9 cellular contexts compared by ENCODE assay signal in genomic region chr4:134201216-134202098, GRCh38. TPM values are rescaled to one million over a fixed set of nuclear protein-coding genes. Genes with fewer than 3 reads are reported as not detected.
DNase-seq lines count a peak whose midpoint lies in the region; ATAC-seq, FAIRE-seq and TF ChIP-seq lines count a peak whose summit lies in the region.
"Had no signal": no experiment of that assay in that cellular context is flagged by ENCODE, and none has a peak within 500 bp of the region (broad histone marks: within the 10 kb centered on the region; RNA-seq: fewer than 3 reads in every experiment).

TSS of gene PABPC4L (minus strand) at chr4:134201789. CDS start at chr4:134201019, 770 bp downstream.

- peak within 1 kb of the TSS; percentile 92 for H3K27ac Mint-ChIP-seq in mesothelial cell of epicardium

- H3K9me3 ChIP-seq in A549 = no peaks in the 10 kb centered on the region

- H3K27me3 Mint-ChIP-seq in mesothelial cell of epicardium (ENCODE audit: low read depth) = no peaks in the 10 kb centered on the region

- no peaks in the 10 kb centered on the region for H3K4me1 ChIP-seq in A549

- TF ChIP-seq EP300 in A549 (IDR thresholded peaks at IDR 0.05) = no peak

- CTCF ChIA-PET in A549 (lab: Yijun Ruan, JAX) = no interaction called here

- no peak for FAIRE-seq in A549 (lab: Jason Lieb, UNC)
- FAIRE-seq: TTC549 had no signal

- peaks cover 9% of the 10 kb centered on the region for H3K36me3 Mint-ChIP-seq in mesothelial cell of epicardium

- peak within 1 kb of the TSS; percentile 47 for H3K4me3 ChIP-seq in A549

- POLR2A ChIA-PET in A549 (lab: Yijun Ruan, JAX) = no interaction called here

- H3K27ac ChIP-seq in A549 = peak within 1 kb of the TSS; percentile 34 to 88

- peaks cover 33% of the 10 kb centered on the region for H3K4me1 Mint-ChIP-seq in mesothelial cell of epicardium

- TF ChIP-seq CTCF in A549 (IDR thresholded peaks at IDR 0.05) = no peak
- TF ChIP-seq CTCF in mesothelial cell of epicardium (IDR thresholded peaks at IDR 0.05; ENCODE audit: unreplicated experiment) = no peak

- H3K4me2 ChIP-seq in A549 = peak within 1 kb of the TSS; percentile 71

- DNase-seq in A549 (ENCODE audit: low read depth in 1 of 2, low spot score in 1 of 2) = peak; percentile 8 to 19
- peak; percentile 24 for DNase-seq in NCI-H146 treated with DMSO at 0.1 percent for 48 hours (lab: John Stamatoyannopoulos, UW; ENCODE audit: unreplicated experiment)
- peak; percentile 67 for DNase-seq in ecto neural progenitor cell (ENCODE audit: low spot score)
- peak; percentile 25 to 61 for DNase-seq in mesothelial cell of epicardium (ENCODE audit: low spot score in 2 of 2, unreplicated experiment in 2 of 2)
- DNase-seq in NAMALWA (ENCODE audit: low spot score) = no peak
- DNase-seq in CD1c-positive myeloid dendritic cell (ENCODE audit: extremely low spot score) = no peak

- no peak for TF ChIP-seq POLR2A in A549 (IDR thresholded peaks at IDR 0.05; ENCODE audit: low read length)

- H3K4me3 Mint-ChIP-seq in mesothelial cell of epicardium = peak within 1 kb of the TSS; percentile 72

- TF ChIP-seq RAD21 in A549 (conservative IDR thresholded peaks at IDR 0.05 in 1 of 2, IDR thresholded peaks at IDR 0.05 in 1 of 2) = no peak

- WGBS in A549 (ENCODE audit: missing lambda C conversion rate) = 19% methylated on average over 27 of the region's 65 CpGs

- peak; percentile 71 to 86; a peak in 5 of 6 replicates for ATAC-seq in A549
- no peak for ATAC-seq in GM18909 (IDR thresholded peaks at IDR 0.05; ENCODE audit: poor library complexity, unreplicated experiment)
- ATAC-seq in GM21529 (IDR thresholded peaks at IDR 0.05; ENCODE audit: unreplicated experiment) = no peak

- peaks cover 3% of the 10 kb centered on the region for H3K9me3 Mint-ChIP-seq in mesothelial cell of epicardium

TF ChIP-seq in A549, 52 proteins besides CTCF, POLR2A, EP300 and RAD21:
- TF ChIP-seq RCOR1 (IDR thresholded peaks at IDR 0.05; ENCODE audit: low read depth, low read length) (no peak), SREBF2 (IDR thresholded peaks at IDR 0.05) (no peak), NPAS2 (CRISPR knock-in tag; IDR thresholded peaks at IDR 0.05; ENCODE audit: borderline replicate concordance) (no peak), MAZ (IDR thresholded peaks at IDR 0.05; ENCODE audit: borderline replicate concordance, low read depth, low read length) (no peak), CBX2 (IDR thresholded peaks at IDR 0.05; ENCODE audit: borderline replicate concordance, low read depth) (no peak), HOXB13 (CRISPR knock-in tag; IDR thresholded peaks at IDR 0.05; ENCODE audit: low read depth) (no peak), FOXS1 (CRISPR knock-in tag; IDR thresholded peaks at IDR 0.05) (no peak), PHF8 (IDR thresholded peaks at IDR 0.05; ENCODE audit: borderline replicate concordance, low read depth) (no peak), JUNB (IDR thresholded peaks at IDR 0.05) (no peak), EHMT2 (IDR thresholded peaks at IDR 0.05; ENCODE audit: low read depth) (no peak)

RNA-seq across cellular contexts. Expression of gene PABPC4L, which starts in this region (rescaled TPM):
- polyA plus RNA-seq in A549 (2011; rRNA removed) (0.40 and 0.56 TPM in 2 replicates), A549 (2017; fragmentation: RNase III; extraction: RNeasy Plus Mini Kit Qiagen cat#74134 plus additional on column Dnase treatment) (0.35 to 0.59 TPM (median 0.53 TPM) in 3 replicates)
- polyA plus RNA-seq in A549 (2012; cell fraction: cytosol; rRNA removed) = 0.06 and 0.07 TPM in 2 replicates
- polyA plus RNA-seq in A549 (2012; cell fraction: nucleus; rRNA removed) = 0.05 TPM in 2 replicates
- polyA minus RNA-seq in A549 (2011; rRNA and poly(A)+ RNA removed) = 0.50 and 0.58 TPM in 2 replicates
- total RNA-seq in mesothelial cell of epicardium = 14.5 to 15.0 TPM (median 14.8 TPM) in 3 replicates

Comparison
In these comparisons a context has a peak if more than half of its experiments do, and no peak if none do; other contexts are left out.
1. Peak in DNase-seq, ATAC-seq, H3K4me3 ChIP-seq, H3K27ac ChIP-seq and H3K4me2 ChIP-seq in A549; RNA of the gene not detected or under 1 TPM.
2. DNase-seq: peak in NCI-H146 treated with DMSO at 0.1 percent for 48 hours (single experiment), ecto neural progenitor cell (single experiment) and mesothelial cell of epicardium (2 of 2); none in NAMALWA (single experiment) and CD1c-positive myeloid dendritic cell (single experiment).